Comparison of ENCODE assay signal across 39 cellular contexts in the genomic region with DNA sequence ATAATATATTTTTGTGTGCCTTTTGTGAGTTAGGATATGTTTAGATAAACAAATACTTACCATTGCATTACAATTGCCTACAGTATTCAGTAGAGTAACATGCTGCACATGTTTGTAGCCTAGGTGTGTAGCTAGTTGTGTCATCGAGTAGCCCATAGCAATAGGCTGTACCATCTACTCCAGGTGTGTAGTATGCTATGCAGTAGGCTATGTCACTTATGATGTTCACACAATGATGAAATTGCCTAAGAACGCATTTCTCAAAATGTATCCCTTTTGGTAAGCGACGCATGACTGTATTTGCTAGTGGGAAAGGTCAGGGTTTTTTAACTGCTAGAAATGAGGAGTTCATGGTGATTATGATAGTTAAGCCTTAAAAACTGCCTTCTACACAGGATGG. TPM values are rescaled to one million over a fixed set of nuclear protein-coding genes. Genes with fewer than 3 reads are reported as not detected.
"Had no signal": no experiment of that assay in that cellular context is flagged by ENCODE, and none has a peak within 500 bp of the region (broad histone marks: within the 10 kb centered on the region; RNA-seq: fewer than 3 reads in every experiment).

No MANE protein-coding gene starts in this region.

- H3K36me3 Mint-ChIP-seq: activated naive CD4-positive, alpha-beta T cell treated with anti-CD3 and anti-CD28 coated beads, Interleukin-2, amount 10 ng/mL, durations not matched to agents 7 days and 5 days; activated naive CD4-positive, alpha-beta T cell treated with anti-CD3 and anti-CD28 coated beads, Interleukin-2, amount 50 U/mL, for 24 hours; activated naive CD4-positive, alpha-beta T cell treated with anti-CD3 and anti-CD28 coated beads, Interleukin-2, amount 50 U/mL, for 72 hours; activated naive CD8-positive, alpha-beta T cell; activated naive CD8-positive, alpha-beta T cell treated with anti-CD3 and anti-CD28 coated beads for 36 hours; activated naive CD8-positive, alpha-beta T cell treated with anti-CD3 and anti-CD28 coated beads, Interleukin-2, amount 10 ng/mL, durations not matched to agents 7 days and 5 days had no signal

- H3K4me3 Mint-ChIP-seq: activated naive CD4-positive, alpha-beta T cell treated with anti-CD3 and anti-CD28 coated beads for 36 hours; activated naive CD4-positive, alpha-beta T cell treated with anti-CD3 and anti-CD28 coated beads, Interleukin-2, amount 10 ng/mL, durations not matched to agents 7 days and 5 days; activated naive CD4-positive, alpha-beta T cell treated with anti-CD3 and anti-CD28 coated beads, Interleukin-2, amount 50 U/mL, for 24 hours; activated naive CD8-positive, alpha-beta T cell; activated naive CD8-positive, alpha-beta T cell treated with anti-CD3 and anti-CD28 coated beads for 36 hours; activated naive CD8-positive, alpha-beta T cell treated with anti-CD3 and anti-CD28 coated beads, Interleukin-2, amount 10 ng/mL, durations not matched to agents 7 days and 5 days; activated naive CD8-positive, alpha-beta T cell treated with anti-CD3 and anti-CD28 coated beads, Interleukin-2, amount 50 U/mL, for 24 hours; activated T-cell treated with anti-CD3 and anti-CD28 coated beads, Interleukin-2, amount 50 U/mL, for 24 hours; activated T-cell treated with anti-CD3 and anti-CD28 coated beads, Interleukin-2, amount 50 U/mL, for 4 hours; activated T-cell treated with anti-CD3 and anti-CD28 coated beads, Interleukin-2, amount 50 U/mL, for 72 hours; activated T-helper 1 cell treated with anti-CD3 and anti-CD28 coated beads, Interleukin-12 subunit alpha, Interleukin-12 subunit beta, Interleukin-2, Interleukin-4 antibody, amounts not matched to agents 30 ng/mL and 10 ng/mL and 1 ng/mL, durations not matched to agents 14 hours and 24 hours and 36 hours; activated T-helper 17 cell treated with anti-CD3 and anti-CD28 coated beads, Interleukin-2, amount 50 U/mL, for 72 hours; brain; central memory CD8-positive, alpha-beta T cell had no signal

- H3K27ac Mint-ChIP-seq: activated naive CD4-positive, alpha-beta T cell treated with anti-CD3 and anti-CD28 coated beads for 36 hours; activated naive CD4-positive, alpha-beta T cell treated with anti-CD3 and anti-CD28 coated beads, Interleukin-2, amount 10 ng/mL, durations not matched to agents 7 days and 5 days; activated naive CD4-positive, alpha-beta T cell treated with anti-CD3 and anti-CD28 coated beads, Interleukin-2, amount 50 U/mL, for 24 hours; activated naive CD4-positive, alpha-beta T cell treated with anti-CD3 and anti-CD28 coated beads, Interleukin-2, amount 50 U/mL, for 72 hours; activated naive CD8-positive, alpha-beta T cell; activated naive CD8-positive, alpha-beta T cell treated with anti-CD3 and anti-CD28 coated beads for 36 hours; activated naive CD8-positive, alpha-beta T cell treated with anti-CD3 and anti-CD28 coated beads, Interleukin-2, amount 10 ng/mL, durations not matched to agents 7 days and 5 days; activated naive CD8-positive, alpha-beta T cell treated with anti-CD3 and anti-CD28 coated beads, Interleukin-2, amount 50 U/mL, for 24 hours; activated T-cell treated with anti-CD3 and anti-CD28 coated beads, Interleukin-2, amount 50 U/mL, for 24 hours; activated T-cell treated with anti-CD3 and anti-CD28 coated beads, Interleukin-2, amount 50 U/mL, for 72 hours; activated T-helper 1 cell treated with anti-CD3 and anti-CD28 coated beads, Interleukin-12 subunit alpha, Interleukin-12 subunit beta, Interleukin-2, Interleukin-4 antibody, amounts not matched to agents 30 ng/mL and 10 ng/mL and 1 ng/mL, durations not matched to agents 14 hours and 24 hours and 36 hours; activated T-helper 17 cell treated with anti-CD3 and anti-CD28 coated beads, Interleukin-2, amount 50 U/mL, for 72 hours; activated T-helper 2 cell treated with anti-CD3 and anti-CD28 coated beads, Interferon-gamma antibody, Interleukin-2, Interleukin-4, amounts not matched to agents 10 μg/mL and 5 μg/mL and 100 μg/mL, durations not matched to agents 14 hours and 24 hours and 36 hours; brain had no signal

- H3K36me3 ChIP-seq: adrenal gland, ascending aorta, brain microvascular endothelial cell, breast epithelium, cardiac muscle cell had no signal

- H3K4me1 ChIP-seq: adrenal gland, ascending aorta, breast epithelium had no signal

- H3K27me3 ChIP-seq: adrenal gland, ascending aorta, body of pancreas, brain microvascular endothelial cell, breast epithelium, cardiac muscle cell had no signal

- ATAC-seq: activated naive CD4-positive, alpha-beta T cell treated with anti-CD3 and anti-CD28 coated beads, Interleukin-2, amount 50 U/mL, for 72 hours; activated naive CD8-positive, alpha-beta T cell treated with anti-CD3 and anti-CD28 coated beads, Interleukin-2, amount 50 U/mL, for 24 hours; activated T-cell treated with anti-CD3 and anti-CD28 coated beads, Interleukin-2, amount 50 U/mL, for 4 hours; activated T-cell treated with anti-CD3 and anti-CD28 coated beads, Interleukin-2, amount 50 U/mL, for 72 hours; activated T-helper 17 cell treated with anti-CD3 and anti-CD28 coated beads, Interleukin-2, amount 50 U/mL, for 72 hours; body of pancreas had no signal

- H3K9me3 ChIP-seq: adrenal gland, body of pancreas had no signal

- H3K27me3 Mint-ChIP-seq: activated naive CD4-positive, alpha-beta T cell treated with anti-CD3 and anti-CD28 coated beads, Interleukin-2, amount 10 ng/mL, durations not matched to agents 7 days and 5 days; activated naive CD8-positive, alpha-beta T cell treated with anti-CD3 and anti-CD28 coated beads, Interleukin-2, amount 10 ng/mL, durations not matched to agents 7 days and 5 days had no signal

- H3K4me3 ChIP-seq: adrenal gland, ascending aorta, body of pancreas, breast epithelium, cardiac muscle cell had no signal

- DNase-seq: activated effector memory CD4-positive, alpha-beta T cell treated with anti-CD3 and anti-CD28 coated beads, Interleukin-2, amount 50 U/mL, for 16 hours; activated effector memory CD4-positive, alpha-beta T cell treated with Interleukin-2 at 50 U/mL for 16 hours; activated gamma-delta T cell; activated gamma-delta T cell treated with Interleukin-2 at 50 U/mL for 16 hours; activated naive CD4-positive, alpha-beta T cell; activated naive CD4-positive, alpha-beta T cell treated with anti-CD3 and anti-CD28 coated beads for 36 hours; activated naive CD4-positive, alpha-beta T cell treated with anti-CD3 and anti-CD28 coated beads, Interleukin-2, amount 10 ng/mL, durations not matched to agents 7 days and 5 days; activated naive CD4-positive, alpha-beta T cell treated with anti-CD3 and anti-CD28 coated beads, Interleukin-2, amount 50 U/mL, for 16 hours; activated naive CD4-positive, alpha-beta T cell treated with Interleukin-2 at 50 U/mL for 16 hours; activated naive CD8-positive, alpha-beta T cell treated with anti-CD3 and anti-CD28 coated beads for 36 hours; activated naive CD8-positive, alpha-beta T cell treated with anti-CD3 and anti-CD28 coated beads, Interleukin-2, amount 10 ng/mL, durations not matched to agents 7 days and 5 days; activated naive CD8-positive, alpha-beta T cell treated with anti-CD3 and anti-CD28 coated beads, Interleukin-2, amount 50 U/mL, for 24 hours; activated T-cell treated with anti-CD3 and anti-CD28 coated beads, Interleukin-2, amount 50 U/mL, for 1 hour; activated T-cell treated with anti-CD3 and anti-CD28 coated beads, Interleukin-2, amount 50 U/mL, for 24 hours; activated T-cell treated with anti-CD3 and anti-CD28 coated beads, Interleukin-2, amount 50 U/mL, for 4 hours; activated T-cell treated with anti-CD3 and anti-CD28 coated beads, Interleukin-2, amount 50 U/mL, for 48 hours; activated T-cell treated with anti-CD3 and anti-CD28 coated beads, Interleukin-2, amount 50 U/mL, for 72 hours; adrenal gland; amniotic stem cell; amygdala; anterior cingulate cortex; aorta; body of pancreas; brain microvascular endothelial cell; caudate nucleus; central memory CD4-positive, alpha-beta T cell; cerebellar nuclear complex had no signal

- H3K4me1 Mint-ChIP-seq: activated naive CD4-positive, alpha-beta T cell treated with anti-CD3 and anti-CD28 coated beads, Interleukin-2, amount 10 ng/mL, durations not matched to agents 7 days and 5 days; activated naive CD4-positive, alpha-beta T cell treated with anti-CD3 and anti-CD28 coated beads, Interleukin-2, amount 50 U/mL, for 24 hours; activated naive CD8-positive, alpha-beta T cell treated with anti-CD3 and anti-CD28 coated beads for 36 hours; activated naive CD8-positive, alpha-beta T cell treated with anti-CD3 and anti-CD28 coated beads, Interleukin-2, amount 10 ng/mL, durations not matched to agents 7 days and 5 days; activated naive CD8-positive, alpha-beta T cell treated with anti-CD3 and anti-CD28 coated beads, Interleukin-2, amount 50 U/mL, for 24 hours; activated T-helper 17 cell treated with anti-CD3 and anti-CD28 coated beads, Interleukin-2, amount 50 U/mL, for 72 hours; brain; central memory CD8-positive, alpha-beta T cell had no signal

- H3K27ac ChIP-seq: adrenal gland, ascending aorta, body of pancreas, brain microvascular endothelial cell, breast epithelium, cardiac muscle cell had no signal

- H3K9me3 Mint-ChIP-seq: activated naive CD4-positive, alpha-beta T cell treated with anti-CD3 and anti-CD28 coated beads, Interleukin-2, amount 10 ng/mL, durations not matched to agents 7 days and 5 days; activated naive CD4-positive, alpha-beta T cell treated with anti-CD3 and anti-CD28 coated beads, Interleukin-2, amount 50 U/mL, for 72 hours; activated naive CD8-positive, alpha-beta T cell treated with anti-CD3 and anti-CD28 coated beads, Interleukin-2, amount 10 ng/mL, durations not matched to agents 7 days and 5 days; activated T-cell treated with anti-CD3 and anti-CD28 coated beads, Interleukin-2, amount 50 U/mL, for 24 hours; activated T-helper 1 cell treated with anti-CD3 and anti-CD28 coated beads, Interleukin-12 subunit alpha, Interleukin-12 subunit beta, Interleukin-2, Interleukin-4 antibody, amounts not matched to agents 30 ng/mL and 10 ng/mL and 1 ng/mL, durations not matched to agents 14 hours and 24 hours and 36 hours; activated T-helper 17 cell treated with anti-CD3 and anti-CD28 coated beads, Interleukin-2, amount 50 U/mL, for 72 hours; activated T-helper 2 cell treated with anti-CD3 and anti-CD28 coated beads, Interferon-gamma antibody, Interleukin-2, Interleukin-4, amounts not matched to agents 10 μg/mL and 5 μg/mL and 100 μg/mL, durations not matched to agents 14 hours and 24 hours and 36 hours had no signal

RNA-seq across cellular contexts. Expression of a gene that starts 30.0 kb away (rescaled TPM):
- total RNA-seq: activated naive CD4-positive, alpha-beta T cell treated with anti-CD3 and anti-CD28 coated beads for 36 hours; activated naive CD8-positive, alpha-beta T cell treated with anti-CD3 and anti-CD28 coated beads for 36 hours; activated naive CD8-positive, alpha-beta T cell treated with anti-CD3 and anti-CD28 coated beads, Interleukin-2, amount 10 ng/mL, durations not matched to agents 7 days and 5 days; activated T-cell treated with anti-CD3 and anti-CD28 coated beads, Interleukin-2, amount 50 U/mL, for 72 hours; activated T-helper 1 cell treated with anti-CD3 and anti-CD28 coated beads, Interleukin-12 subunit alpha, Interleukin-12 subunit beta, Interleukin-2, Interleukin-4 antibody, amounts not matched to agents 30 ng/mL and 10 ng/mL and 1 ng/mL, durations not matched to agents 14 hours and 24 hours and 36 hours; activated T-helper 2 cell treated with anti-CD3 and anti-CD28 coated beads, Interferon-gamma antibody, Interleukin-2, Interleukin-4, amounts not matched to agents 10 μg/mL and 5 μg/mL and 100 μg/mL, durations not matched to agents 14 hours and 24 hours and 36 hours; ascending aorta; chondrocyte had no signal
